22 cellular contexts compared by ENCODE assay signal in genomic region chr2:65153515-65153914, GRCh38.
"Had no signal": no experiment of that assay in that cellular context is flagged by ENCODE, and none has a peak within 500 bp of the region (broad histone marks: within the 10 kb centered on the region; RNA-seq: fewer than 3 reads in every experiment).

No MANE protein-coding gene starts in this region.

- H3K9me3 ChIP-seq: body of pancreas, gastrocnemius medialis, left ventricle myocardium inferior, neutrophil, tibial nerve, uterus had no signal

- H2AFZ ChIP-seq: parathyroid adenoma had no signal

- H3K27ac ChIP-seq: body of pancreas, gastrocnemius medialis, left ventricle myocardium inferior, neutrophil, parathyroid adenoma, skin epidermis, tibial nerve, uterus had no signal

- H3K27me3 ChIP-seq: body of pancreas, gastrocnemius medialis, neutrophil, tibial nerve, uterus had no signal

- FAIRE-seq: kidney had no signal

- H3K4me3 ChIP-seq: body of pancreas, gastrocnemius medialis, left ventricle myocardium inferior, skin epidermis, tibial nerve, uterus had no signal

- H3K4me1 ChIP-seq: gastrocnemius medialis, left ventricle myocardium inferior, parathyroid adenoma, tibial nerve, uterus had no signal

- ATAC-seq: activated T-cell treated with anti-CD3 and anti-CD28 coated beads, Interleukin-2, amount 50 U/mL, for 72 hours; body of pancreas; gastrocnemius medialis; naive thymus-derived CD8-positive, alpha-beta T cell; stimulated activated naive B cell treated with anti-CD40 and anti-IgM and Interleukin-4, amounts not matched to agents 10 μg/mL and 1 μg/mL and 100 μg/mL, for 72 hours had no signal

- H3K9ac ChIP-seq: parathyroid adenoma had no signal

- DNase-seq: activated B cell treated with CpG ODN at 0.5 μM for 24 hours; activated CD4-positive, alpha-beta T cell treated with anti-CD3 and anti-CD28 coated beads, Interleukin-2, amount 10 ng/mL, durations not matched to agents 24 days and 14 days; activated CD8-positive, alpha-beta memory T cell treated with anti-CD3 and anti-CD28 coated beads, Interleukin-2, amount 50 U/mL, for 48 hours; activated gamma-delta T cell treated with Interleukin-2 at 50 U/mL for 16 hours; activated T-cell treated with anti-CD3 and anti-CD28 coated beads, Interleukin-2, amount 50 U/mL, for 72 hours; amygdala; cortex of kidney; effector CD4-positive, alpha-beta T cell; gastrocnemius medialis; kidney; left ventricle myocardium inferior; naive thymus-derived CD8-positive, alpha-beta T cell; stimulated activated CD4-positive, alpha-beta T cell treated with anti-CD3 and anti-CD28 coated beads, Interleukin-15, amount 100 ng/mL, for 24 hours; stimulated activated CD4-positive, alpha-beta T cell treated with anti-CD3 and anti-CD28 coated beads, Interleukin-4, amount 100 ng/mL, for 1 hour; stimulated activated naive B cell treated with anti-CD40 and anti-IgM and Interleukin-4, amounts not matched to agents 10 μg/mL and 1 μg/mL and 100 μg/mL, for 72 hours; T-helper 2 cell; uterus had no signal

- H3K36me3 ChIP-seq: gastrocnemius medialis, left ventricle myocardium inferior, neutrophil, tibial nerve, uterus had no signal
